In the genomic region with DNA sequence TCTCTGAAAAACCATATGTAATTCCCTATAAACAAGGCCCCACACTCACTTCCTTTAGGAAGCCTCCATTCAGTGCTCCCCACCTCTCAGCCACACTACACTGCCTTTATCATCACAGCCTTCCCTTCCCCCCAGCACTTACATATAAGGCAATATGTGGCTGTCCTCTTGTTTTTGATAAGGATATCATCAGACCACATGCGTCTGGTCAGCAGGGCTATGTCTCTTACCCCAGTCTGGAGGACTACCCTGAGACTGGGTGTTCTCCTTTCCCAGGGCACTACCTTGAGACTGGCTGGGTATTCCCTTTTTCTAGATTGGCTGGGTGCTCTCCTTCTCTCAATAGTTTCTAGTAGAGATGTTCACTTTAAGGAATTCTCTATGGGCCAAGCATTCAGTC, we compare ENCODE assay signal across 1 cellular context.
A peak's percentile ranks its signal among the peaks of the same experiment; 100 is the strongest.
TF ChIP-seq lines count a peak whose summit lies in the region.

No MANE protein-coding gene starts in this region.

TF ChIP-seq in K562, 482 proteins besides CTCF, POLR2A, EP300 and RAD21 (continued from another document and continues in another):
- 0 out of 2 replicates have a peak, but pooled peaks have one; percentile 69 for TF ChIP-seq ATF6 (CRISPR knock-in tag; IDR thresholded peaks at IDR 0.05)
- TF ChIP-seq ZNF165 (CRISPR knock-in tag; IDR thresholded peaks at IDR 0.05; ENCODE audit: borderline replicate concordance) = no peak
- no peak for TF ChIP-seq KHSRP (IDR thresholded peaks at IDR 0.05)
- TF ChIP-seq LARP7 (IDR thresholded peaks at IDR 0.05) = no peak
- TF ChIP-seq PRPF4 (IDR thresholded peaks at IDR 0.05; ENCODE audit: insufficient read depth, low read depth, low read length, poor library complexity, severe bottlenecking) = no peak
- TF ChIP-seq KAT2B (IDR thresholded peaks at IDR 0.05; ENCODE audit: low read depth, low read length) = no peak
- TF ChIP-seq NCOA1 (IDR thresholded peaks at IDR 0.05; ENCODE audit: low read depth) = no peak
- peak; percentile 40 for TF ChIP-seq TBP (optimal IDR thresholded peaks at IDR 0.05; ENCODE audit: low read depth, low read length)
- peak; percentile 59; the same call in 1 of the 2 replicates for TF ChIP-seq SMARCA4 (IDR thresholded peaks at IDR 0.05)
- 0 out of 2 replicates have a peak, but pooled peaks have one; percentile 23 for TF ChIP-seq TOE1 (IDR thresholded peaks at IDR 0.05; ENCODE audit: borderline replicate concordance)
- TF ChIP-seq TOE1 (CRISPR knock-in tag; IDR thresholded peaks at IDR 0.05; ENCODE audit: borderline replicate concordance, low read depth) = no peak
- no peak for TF ChIP-seq HOXB6 (CRISPR knock-in tag; IDR thresholded peaks at IDR 0.05; ENCODE audit: borderline replicate concordance)
- no peak for TF ChIP-seq SAFB2 (IDR thresholded peaks at IDR 0.05; ENCODE audit: borderline replicate concordance, low read depth, low read length, severe bottlenecking)
- TF ChIP-seq U2AF2 (optimal IDR thresholded peaks at IDR 0.05; ENCODE audit: low read depth, low read length) = no peak
- no peak for TF ChIP-seq ARID3B (CRISPR knock-in tag; IDR thresholded peaks at IDR 0.05; ENCODE audit: borderline replicate concordance)
- TF ChIP-seq CBFB (CRISPR knock-in tag; IDR thresholded peaks at IDR 0.05) = no peak
- peak; percentile 39; the same call in 1 of the 2 replicates for TF ChIP-seq MBD2 (IDR thresholded peaks at IDR 0.05; ENCODE audit: borderline replicate concordance, low read depth)
- no peak for TF ChIP-seq ZNF79 (CRISPR knock-in tag; IDR thresholded peaks at IDR 0.05; ENCODE audit: low read depth)
- no peak for TF ChIP-seq TGIF2 (CRISPR knock-in tag; IDR thresholded peaks at IDR 0.05)
- TF ChIP-seq SMARCE1 (IDR thresholded peaks at IDR 0.05) = 0 out of 2 replicates have a peak, but pooled peaks have one; percentile 21
- TF ChIP-seq, protein P1, sequence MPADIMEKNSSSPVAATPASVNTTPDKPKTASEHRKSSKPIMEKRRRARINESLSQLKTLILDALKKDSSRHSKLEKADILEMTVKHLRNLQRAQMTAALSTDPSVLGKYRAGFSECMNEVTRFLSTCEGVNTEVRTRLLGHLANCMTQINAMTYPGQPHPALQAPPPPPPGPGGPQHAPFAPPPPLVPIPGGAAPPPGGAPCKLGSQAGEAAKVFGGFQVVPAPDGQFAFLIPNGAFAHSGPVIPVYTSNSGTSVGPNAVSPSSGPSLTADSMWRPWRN (IDR thresholded peaks at IDR 0.05; ENCODE audit: low read depth) = no peak
- peak; percentile 86 for TF ChIP-seq TCF3 (CRISPR knock-in tag; IDR thresholded peaks at IDR 0.05)
- TF ChIP-seq ELF1 (tag; IDR thresholded peaks at IDR 0.05) = no peak
- no peak for TF ChIP-seq BRF2 (IDR thresholded peaks at IDR 0.05; ENCODE audit: borderline replicate concordance, insufficient read depth, insufficient read length)
- 0 out of 2 replicates have a peak, but pooled peaks have one; percentile 20 for TF ChIP-seq ZNF584 (CRISPR knock-in tag; IDR thresholded peaks at IDR 0.05; ENCODE audit: low read depth)
- TF ChIP-seq TEAD1 (CRISPR knock-in tag; IDR thresholded peaks at IDR 0.05) = 0 out of 4 replicates have a peak, but pooled peaks of 1 of the 2 experiments have one; percentile 22
- TF ChIP-seq, protein P2, sequence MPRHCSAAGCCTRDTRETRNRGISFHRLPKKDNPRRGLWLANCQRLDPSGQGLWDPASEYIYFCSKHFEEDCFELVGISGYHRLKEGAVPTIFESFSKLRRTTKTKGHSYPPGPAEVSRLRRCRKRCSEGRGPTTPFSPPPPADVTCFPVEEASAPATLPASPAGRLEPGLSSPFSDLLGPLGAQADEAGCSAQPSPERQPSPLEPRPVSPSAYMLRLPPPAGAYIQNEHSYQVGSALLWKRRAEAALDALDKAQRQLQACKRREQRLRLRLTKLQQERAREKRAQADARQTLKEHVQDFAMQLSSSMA (CRISPR knock-in tag; IDR thresholded peaks at IDR 0.05) = no peak
- TF ChIP-seq KLF16 (IDR thresholded peaks at IDR 0.05) = peak; percentile 58; the same call in 1 of the 2 replicates
- TF ChIP-seq SMAD3 (CRISPR knock-in tag; conservative IDR thresholded peaks at IDR 0.05) = peak; percentile 75
- TF ChIP-seq ZNF24 (IDR thresholded peaks at IDR 0.05) = no peak
- TF ChIP-seq, protein P3, sequence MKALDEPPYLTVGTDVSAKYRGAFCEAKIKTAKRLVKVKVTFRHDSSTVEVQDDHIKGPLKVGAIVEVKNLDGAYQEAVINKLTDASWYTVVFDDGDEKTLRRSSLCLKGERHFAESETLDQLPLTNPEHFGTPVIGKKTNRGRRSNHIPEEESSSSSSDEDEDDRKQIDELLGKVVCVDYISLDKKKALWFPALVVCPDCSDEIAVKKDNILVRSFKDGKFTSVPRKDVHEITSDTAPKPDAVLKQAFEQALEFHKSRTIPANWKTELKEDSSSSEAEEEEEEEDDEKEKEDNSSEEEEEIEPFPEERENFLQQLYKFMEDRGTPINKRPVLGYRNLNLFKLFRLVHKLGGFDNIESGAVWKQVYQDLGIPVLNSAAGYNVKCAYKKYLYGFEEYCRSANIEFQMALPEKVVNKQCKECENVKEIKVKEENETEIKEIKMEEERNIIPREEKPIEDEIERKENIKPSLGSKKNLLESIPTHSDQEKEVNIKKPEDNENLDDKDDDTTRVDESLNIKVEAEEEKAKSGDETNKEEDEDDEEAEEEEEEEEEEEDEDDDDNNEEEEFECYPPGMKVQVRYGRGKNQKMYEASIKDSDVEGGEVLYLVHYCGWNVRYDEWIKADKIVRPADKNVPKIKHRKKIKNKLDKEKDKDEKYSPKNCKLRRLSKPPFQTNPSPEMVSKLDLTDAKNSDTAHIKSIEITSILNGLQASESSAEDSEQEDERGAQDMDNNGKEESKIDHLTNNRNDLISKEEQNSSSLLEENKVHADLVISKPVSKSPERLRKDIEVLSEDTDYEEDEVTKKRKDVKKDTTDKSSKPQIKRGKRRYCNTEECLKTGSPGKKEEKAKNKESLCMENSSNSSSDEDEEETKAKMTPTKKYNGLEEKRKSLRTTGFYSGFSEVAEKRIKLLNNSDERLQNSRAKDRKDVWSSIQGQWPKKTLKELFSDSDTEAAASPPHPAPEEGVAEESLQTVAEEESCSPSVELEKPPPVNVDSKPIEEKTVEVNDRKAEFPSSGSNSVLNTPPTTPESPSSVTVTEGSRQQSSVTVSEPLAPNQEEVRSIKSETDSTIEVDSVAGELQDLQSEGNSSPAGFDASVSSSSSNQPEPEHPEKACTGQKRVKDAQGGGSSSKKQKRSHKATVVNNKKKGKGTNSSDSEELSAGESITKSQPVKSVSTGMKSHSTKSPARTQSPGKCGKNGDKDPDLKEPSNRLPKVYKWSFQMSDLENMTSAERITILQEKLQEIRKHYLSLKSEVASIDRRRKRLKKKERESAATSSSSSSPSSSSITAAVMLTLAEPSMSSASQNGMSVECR (CRISPR knock-in tag; IDR thresholded peaks at IDR 0.05) = no peak
- TF ChIP-seq, protein P4, sequence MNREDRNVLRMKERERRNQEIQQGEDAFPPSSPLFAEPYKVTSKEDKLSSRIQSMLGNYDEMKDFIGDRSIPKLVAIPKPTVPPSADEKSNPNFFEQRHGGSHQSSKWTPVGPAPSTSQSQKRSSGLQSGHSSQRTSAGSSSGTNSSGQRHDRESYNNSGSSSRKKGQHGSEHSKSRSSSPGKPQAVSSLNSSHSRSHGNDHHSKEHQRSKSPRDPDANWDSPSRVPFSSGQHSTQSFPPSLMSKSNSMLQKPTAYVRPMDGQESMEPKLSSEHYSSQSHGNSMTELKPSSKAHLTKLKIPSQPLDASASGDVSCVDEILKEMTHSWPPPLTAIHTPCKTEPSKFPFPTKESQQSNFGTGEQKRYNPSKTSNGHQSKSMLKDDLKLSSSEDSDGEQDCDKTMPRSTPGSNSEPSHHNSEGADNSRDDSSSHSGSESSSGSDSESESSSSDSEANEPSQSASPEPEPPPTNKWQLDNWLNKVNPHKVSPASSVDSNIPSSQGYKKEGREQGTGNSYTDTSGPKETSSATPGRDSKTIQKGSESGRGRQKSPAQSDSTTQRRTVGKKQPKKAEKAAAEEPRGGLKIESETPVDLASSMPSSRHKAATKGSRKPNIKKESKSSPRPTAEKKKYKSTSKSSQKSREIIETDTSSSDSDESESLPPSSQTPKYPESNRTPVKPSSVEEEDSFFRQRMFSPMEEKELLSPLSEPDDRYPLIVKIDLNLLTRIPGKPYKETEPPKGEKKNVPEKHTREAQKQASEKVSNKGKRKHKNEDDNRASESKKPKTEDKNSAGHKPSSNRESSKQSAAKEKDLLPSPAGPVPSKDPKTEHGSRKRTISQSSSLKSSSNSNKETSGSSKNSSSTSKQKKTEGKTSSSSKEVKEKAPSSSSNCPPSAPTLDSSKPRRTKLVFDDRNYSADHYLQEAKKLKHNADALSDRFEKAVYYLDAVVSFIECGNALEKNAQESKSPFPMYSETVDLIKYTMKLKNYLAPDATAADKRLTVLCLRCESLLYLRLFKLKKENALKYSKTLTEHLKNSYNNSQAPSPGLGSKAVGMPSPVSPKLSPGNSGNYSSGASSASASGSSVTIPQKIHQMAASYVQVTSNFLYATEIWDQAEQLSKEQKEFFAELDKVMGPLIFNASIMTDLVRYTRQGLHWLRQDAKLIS (CRISPR knock-in tag; IDR thresholded peaks at IDR 0.05) = no peak
- no peak for TF ChIP-seq KLF1 (tag; IDR thresholded peaks at IDR 0.05)
- no peak for TF ChIP-seq IFI16 (CRISPR knock-in tag; IDR thresholded peaks at IDR 0.05)
- no peak; the same call in 1 of the 2 replicates for TF ChIP-seq ELF4 (CRISPR knock-in tag; IDR thresholded peaks at IDR 0.05)
- TF ChIP-seq FOXA1 (IDR thresholded peaks at IDR 0.05; ENCODE audit: borderline replicate concordance) = no peak
- TF ChIP-seq ZFP1 (CRISPR knock-in tag; IDR thresholded peaks at IDR 0.05) = no peak
- no peak for TF ChIP-seq ZNF282 (CRISPR knock-in tag; IDR thresholded peaks at IDR 0.05)
- peak; percentile 46 to 65; a peak in 2 of 4 replicates for TF ChIP-seq TRIM24 (IDR thresholded peaks at IDR 0.05)
- TF ChIP-seq HNRNPLL (IDR thresholded peaks at IDR 0.05; ENCODE audit: low read depth, low read length, poor library complexity, severe bottlenecking) = no peak
- TF ChIP-seq ZNF263 (CRISPR knock-in tag; IDR thresholded peaks at IDR 0.05; ENCODE audit: borderline replicate concordance) = peak; percentile 80
- TF ChIP-seq CBFA2T2 (conservative IDR thresholded peaks at IDR 0.05) = peak; percentile 80
- TF ChIP-seq MYC (IDR thresholded peaks at IDR 0.05; ENCODE audit: low read depth, low read length) = peak; percentile 48; the same call in 1 of the 2 replicates
- no peak for TF ChIP-seq MYC (CRISPR knock-in tag; IDR thresholded peaks at IDR 0.05; ENCODE audit: borderline replicate concordance, low read depth)
- peak; percentile 75; the same call in 1 of the 2 replicates for TF ChIP-seq KAT7 (CRISPR knock-in tag; IDR thresholded peaks at IDR 0.05; ENCODE audit: borderline replicate concordance)
- TF ChIP-seq SMC3 (conservative IDR thresholded peaks at IDR 0.05; ENCODE audit: insufficient read depth, low read depth, low read length) = no peak
- no peak for TF ChIP-seq JUNB (CRISPR knock-in tag; conservative IDR thresholded peaks at IDR 0.05)
- TF ChIP-seq ZBTB17 (CRISPR knock-in tag; IDR thresholded peaks at IDR 0.05) = peak; percentile 34; the same call in 1 of the 2 replicates
- TF ChIP-seq MTF1 (CRISPR knock-in tag; IDR thresholded peaks at IDR 0.05; ENCODE audit: borderline replicate concordance) = no peak
- peak; percentile 88 for TF ChIP-seq ARID1B (IDR thresholded peaks at IDR 0.05)
- peak; percentile 44; the same call in 1 of the 2 replicates for TF ChIP-seq PML (IDR thresholded peaks at IDR 0.05; ENCODE audit: low read length)
- TF ChIP-seq EHMT2 (IDR thresholded peaks at IDR 0.05) = no peak
- TF ChIP-seq SRF (CRISPR knock-in tag; IDR thresholded peaks at IDR 0.05) = peak; percentile 81 to 97
- no peak for TF ChIP-seq CCNT2 (IDR thresholded peaks at IDR 0.05; ENCODE audit: borderline replicate concordance, extremely low read depth, insufficient read length, low read depth, low read length)
